10 cellular contexts compared by ENCODE assay signal in the genomic region with DNA sequence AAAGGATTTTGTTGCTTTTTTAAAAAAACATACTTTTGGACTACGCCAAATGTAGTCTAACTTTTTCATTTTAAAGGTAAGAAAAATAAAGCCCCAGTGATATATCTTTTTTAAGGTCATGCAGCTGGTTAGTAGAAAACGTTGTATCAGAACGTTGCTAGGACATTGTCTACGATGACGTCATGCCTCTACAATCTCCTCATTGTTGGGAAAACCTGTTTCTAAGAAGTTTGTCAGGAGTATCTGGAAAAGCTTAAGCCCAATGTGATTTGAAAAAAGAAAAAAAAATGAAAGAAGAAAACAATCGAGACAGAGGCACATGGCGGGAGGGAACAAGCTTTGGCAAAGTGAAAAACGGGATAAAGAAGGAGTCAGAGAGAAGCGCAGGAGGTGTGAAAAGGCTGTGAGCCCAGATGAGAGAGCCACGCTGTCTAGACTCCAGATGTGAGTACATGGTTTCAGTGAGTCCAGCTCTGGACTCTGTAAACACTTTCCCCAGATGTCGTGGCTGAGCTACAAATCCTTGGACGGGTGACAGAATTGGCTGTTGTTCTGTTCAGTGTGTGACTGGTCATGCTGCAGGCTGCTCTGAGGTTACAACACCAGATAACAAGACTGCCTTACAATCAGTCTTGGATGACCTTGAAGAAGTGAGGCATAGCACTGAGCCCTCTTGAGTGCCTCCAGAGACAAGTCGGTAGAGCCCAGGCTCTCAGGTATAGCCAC.
DNase-seq lines count a peak whose midpoint lies in the region; ATAC-seq and TF ChIP-seq lines count a peak whose summit lies in the region.
"Had no signal": no experiment of that assay in that cellular context is flagged by ENCODE, and none has a peak within 500 bp of the region (broad histone marks: within the 10 kb centered on the region; RNA-seq: fewer than 3 reads in every experiment).

No MANE protein-coding gene starts in this region.

- H3K9me3 ChIP-seq in ascending aorta: peaks cover 5 to 16% of the 10 kb centered on the region in 2 donors
- peaks cover 0 to 28% (median 11%) of the 10 kb centered on the region in 12 donors for H3K9me3 ChIP-seq in heart left ventricle
- H3K9me3 ChIP-seq in ovary: no peaks in the 10 kb centered on the region
- no peaks in the 10 kb centered on the region for H3K9me3 ChIP-seq in upper lobe of right lung
- H3K9me3 ChIP-seq in esophagus muscularis mucosa: peaks cover 0 to 16% (median 12%) of the 10 kb centered on the region in 4 donors

- no peak for TF ChIP-seq POLR2A in heart left ventricle (IDR thresholded peaks at IDR 0.05)
- no peak for TF ChIP-seq POLR2A in ovary (IDR thresholded peaks at IDR 0.05)
- no peak for TF ChIP-seq POLR2A in esophagus muscularis mucosa (IDR thresholded peaks at IDR 0.05; ENCODE audit: low read depth)

- H3K27me3 ChIP-seq in ascending aorta (no peaks in the 10 kb centered on the region), heart left ventricle (no peaks in the 10 kb centered on the region), ovary (no peaks in the 10 kb centered on the region), upper lobe of right lung (no peaks in the 10 kb centered on the region), esophagus muscularis mucosa (no peaks in the 10 kb centered on the region)

- H3K4me1 ChIP-seq in ascending aorta: no peaks in the 10 kb centered on the region
- H3K4me1 ChIP-seq in heart left ventricle: peaks cover 0 to 16% (median 2%) of the 10 kb centered on the region in 12 donors
- peaks cover 2% of the 10 kb centered on the region for H3K4me1 ChIP-seq in ovary (ENCODE audit: insufficient read depth)
- no peaks in the 10 kb centered on the region for H3K4me1 ChIP-seq in upper lobe of right lung
- peaks cover 0 to 10% (median 3%) of the 10 kb centered on the region in 4 donors for H3K4me1 ChIP-seq in esophagus muscularis mucosa

- H3K27ac ChIP-seq in ascending aorta (peak overlapping the region; percentile 43 to 54), heart left ventricle (peak overlapping the region in 9 of 12 donors; percentile 11 to 66 (median 48)), ovary (no peak overlapping the region), upper lobe of right lung (no peak overlapping the region), esophagus muscularis mucosa (replicated peaks in 1 of 4) (peak overlapping the region in 1 of 4 donors; percentile 38)

- no peak for TF ChIP-seq EP300 in ovary (IDR thresholded peaks at IDR 0.05)
- no peak for TF ChIP-seq EP300 in esophagus muscularis mucosa (IDR thresholded peaks at IDR 0.05)

- ATAC-seq in heart left ventricle (peak; percentile 96 to 99 (median 98)), upper lobe of right lung (peak; percentile 59)

- no peaks in the 10 kb centered on the region for H3K36me3 ChIP-seq in ascending aorta
- no peaks in the 10 kb centered on the region for H3K36me3 ChIP-seq in heart left ventricle
- no peaks in the 10 kb centered on the region for H3K36me3 ChIP-seq in ovary
- no peaks in the 10 kb centered on the region for H3K36me3 ChIP-seq in upper lobe of right lung
- no peaks in the 10 kb centered on the region for H3K36me3 ChIP-seq in esophagus muscularis mucosa

- TF ChIP-seq CTCF in ascending aorta (IDR thresholded peaks at IDR 0.05): no peak
- no peak for TF ChIP-seq CTCF in heart left ventricle (IDR thresholded peaks at IDR 0.05)
- no peak for TF ChIP-seq CTCF in ovary (IDR thresholded peaks at IDR 0.05)
- TF ChIP-seq CTCF in upper lobe of right lung (IDR thresholded peaks at IDR 0.05): no peak
- no peak for TF ChIP-seq CTCF in esophagus muscularis mucosa (IDR thresholded peaks at IDR 0.05)

- WGBS in heart left ventricle, 4 donors: 23 to 36% (median 32%) methylated on average over 12 to 13 of the region's 13 CpGs
- 12 to 15% (median 14%) methylated on average over 13 of the region's 13 CpGs for WGBS in ovary, 3 donors
- 59% methylated on average over 12 of the region's 13 CpGs for WGBS in esophagus muscularis mucosa

- DNase-seq in ascending aorta (ENCODE audit: low spot score in 2 of 2): peak; percentile 22 to 85
- DNase-seq in heart left ventricle: peak; percentile 55 to 82 (median 78)
- peak; percentile 19 to 78 (median 44) for DNase-seq in ovary
- DNase-seq in upper lobe of right lung: no peak
- DNase-seq in esophagus muscularis mucosa (ENCODE audit: extremely low spot score): no peak
- no peak for DNase-seq in NCI-H187 treated with DMSO at 0.1 percent for 48 hours (lab: John Stamatoyannopoulos, UW)
- no peak for DNase-seq in stimulated activated CD4-positive, alpha-beta T cell treated with anti-CD3 and anti-CD28 coated beads, Interleukin-4, amount 100 ng/mL, for 24 hours
- DNase-seq: H7, KG1, NCI-H2171 treated with DMSO at 0.1 percent for 48 hours had no signal

- H3K4me3 ChIP-seq in ascending aorta (no peak overlapping the region), heart left ventricle (no peak overlapping the region), ovary (no peak overlapping the region), upper lobe of right lung (no peak overlapping the region), esophagus muscularis mucosa (no peak overlapping the region)

- intact Hi-C loops in ascending aorta (cut with DNase I): no loop called here
- intact Hi-C loops in heart left ventricle (cut with DNase I): loop anchor here in 2 of 10 donors (10.0 kb wide), 1 partner anchor 146 kb away; no protein-coding TSS in a partner anchor
- intact Hi-C loops in ovary (cut with DNase I): no loop called here
- intact Hi-C loops in upper lobe of right lung (cut with DNase I): no loop called here
- intact Hi-C loops in esophagus muscularis mucosa (cut with DNase I): no loop called here

Comparison
In these comparisons a context has a peak if more than half of its experiments do, and no peak if none do; other contexts are left out.
1. DNase-seq: peak in ascending aorta (2 of 2), heart left ventricle (5 of 5) and ovary (5 of 5); none in upper lobe of right lung (single experiment), esophagus muscularis mucosa (single experiment), NCI-H187 treated with DMSO at 0.1 percent for 48 hours (single experiment) and stimulated activated CD4-positive, alpha-beta T cell treated with anti-CD3 and anti-CD28 coated beads, Interleukin-4, amount 100 ng/mL, for 24 hours (single experiment).
2. H3K27ac ChIP-seq: peak in ascending aorta (2 of 2) and heart left ventricle (9 of 12); none in ovary (0 of 2) and upper lobe of right lung (single experiment).